8 cellular contexts compared by ENCODE assay signal in genomic region chr1:244796719-244797406, GRCh38. TPM values are rescaled to one million over a fixed set of nuclear protein-coding genes. Genes with fewer than 3 reads are reported as not detected.
DNase-seq lines count a peak whose midpoint lies in the region; ATAC-seq, FAIRE-seq and TF ChIP-seq lines count a peak whose summit lies in the region.

No MANE protein-coding gene starts in this region.

- peak; percentile 74 for DNase-seq in A673 (ENCODE audit: low spot score)
- DNase-seq in GM12891 (ENCODE audit: insufficient read length, low spot score) = no peak
- peak; percentile 24 for DNase-seq in NCI-H226
- DNase-seq in activated CD4-positive, alpha-beta T cell treated with anti-CD3 and anti-CD28 coated beads for 48 hours = peak; percentile 59
- DNase-seq in dermis microvascular lymphatic vessel endothelial cell (ENCODE audit: low read depth in 2 of 2) = peak; percentile 55 to 73
- peak; percentile 73 to 83 for DNase-seq in lung microvascular endothelial cell (ENCODE audit: low read depth in 2 of 2)
- DNase-seq in stimulated activated CD8-positive, alpha-beta memory T cell treated with anti-CD3 and anti-CD28 coated beads, Interleukin-4, amount 100 ng/mL, for 48 hours = peak; percentile 72

- TF ChIP-seq CTCF in A673 (conservative IDR thresholded peaks at IDR 0.05; ENCODE audit: low read depth, low read length) = peak; percentile 88

- ATAC-seq in HG03469 (IDR thresholded peaks at IDR 0.05; ENCODE audit: unreplicated experiment) = no peak

- H3K36me3 ChIP-seq in A673 (ENCODE audit: insufficient read depth, low read length, poor library complexity, severe bottlenecking) = no peaks in the 10 kb centered on the region

- TF ChIP-seq POLR2A in GM12891 (IDR thresholded peaks at IDR 0.05; ENCODE audit: low read depth, low read length) = no peak

- intact Hi-C loops in A673 (cut with micrococcal nuclease; ENCODE audit: unreplicated experiment) = loop anchor here (1.0 kb wide), 1 partner anchor 194 kb away; no protein-coding TSS in a partner anchor

- POLR2A ChIA-PET in A673 (lab: Charles Lee; ENCODE audit: low non-redundant PET) = interaction anchor here (1.1 kb wide), 1 partner anchor 193 kb away, joined by 5 read pairs; no protein-coding TSS in a partner anchor

- H3K27ac ChIP-seq in A673 (ENCODE audit: low read depth, low read length, poor library complexity, severe bottlenecking) = no peak overlapping the region

- no peaks in the 10 kb centered on the region for H3K4me1 ChIP-seq in A673 (ENCODE audit: insufficient read depth, low read length, poor library complexity, severe bottlenecking)

- BruUV-seq in A673 (replicated peaks; lab: Mats Ljungman, UMichigan) = no TSS peak

- no peak overlapping the region for H3K4me3 ChIP-seq in A673 (ENCODE audit: low read depth, low read length, poor library complexity, severe bottlenecking)

- H3K9me3 ChIP-seq in A673 (ENCODE audit: low read depth, low read length, poor library complexity, severe bottlenecking) = no peaks in the 10 kb centered on the region

- CTCF ChIA-PET in A673 (lab: Charles Lee) = interaction anchor here (1.4 to 2.4 kb wide), 2 partner anchors 193 to 246 kb away, joined by 3 to 26 read pairs; no protein-coding TSS in a partner anchor

- H3K27me3 ChIP-seq in A673 (replicated peaks; ENCODE audit: insufficient read depth, low read depth, low read length, poor library complexity) = no peaks in the 10 kb centered on the region

- peak; percentile 45 for FAIRE-seq in GM12891 (lab: Jason Lieb, UNC)

TF ChIP-seq in GM12891, 5 proteins besides CTCF, POLR2A, EP300 and RAD21:
- no peak for TF ChIP-seq SPI1 (IDR thresholded peaks at IDR 0.05; ENCODE audit: low read depth, low read length)
- TF ChIP-seq TAF1 (IDR thresholded peaks at IDR 0.05; ENCODE audit: low read depth, low read length) = no peak
- no peak for TF ChIP-seq POU2F2 (IDR thresholded peaks at IDR 0.05; ENCODE audit: low read depth, low read length)
- no peak for TF ChIP-seq PAX5 (IDR thresholded peaks at IDR 0.05; ENCODE audit: insufficient read depth, low read length, severe bottlenecking)
- TF ChIP-seq POLR2AphosphoS5 (IDR thresholded peaks at IDR 0.05; ENCODE audit: low read depth, low read length) = no peak

RNA-seq across cellular contexts. Expression of gene COX20, which starts 38.6 kb away (rescaled TPM):
- total RNA-seq in A673 (2021) (48.0 and 59.0 TPM in 2 replicates), dermis microvascular lymphatic vessel endothelial cell (8.0 and 10.0 TPM in 2 replicates), lung microvascular endothelial cell (10.0 and 11.1 TPM in 2 replicates)
- 63.7 TPM for polyA plus RNA-seq in GM12891 (2012; ENCODE audit: low read depth, missing spikeins)
